ENCODE assay signal across 12 cellular contexts in the genomic region with DNA sequence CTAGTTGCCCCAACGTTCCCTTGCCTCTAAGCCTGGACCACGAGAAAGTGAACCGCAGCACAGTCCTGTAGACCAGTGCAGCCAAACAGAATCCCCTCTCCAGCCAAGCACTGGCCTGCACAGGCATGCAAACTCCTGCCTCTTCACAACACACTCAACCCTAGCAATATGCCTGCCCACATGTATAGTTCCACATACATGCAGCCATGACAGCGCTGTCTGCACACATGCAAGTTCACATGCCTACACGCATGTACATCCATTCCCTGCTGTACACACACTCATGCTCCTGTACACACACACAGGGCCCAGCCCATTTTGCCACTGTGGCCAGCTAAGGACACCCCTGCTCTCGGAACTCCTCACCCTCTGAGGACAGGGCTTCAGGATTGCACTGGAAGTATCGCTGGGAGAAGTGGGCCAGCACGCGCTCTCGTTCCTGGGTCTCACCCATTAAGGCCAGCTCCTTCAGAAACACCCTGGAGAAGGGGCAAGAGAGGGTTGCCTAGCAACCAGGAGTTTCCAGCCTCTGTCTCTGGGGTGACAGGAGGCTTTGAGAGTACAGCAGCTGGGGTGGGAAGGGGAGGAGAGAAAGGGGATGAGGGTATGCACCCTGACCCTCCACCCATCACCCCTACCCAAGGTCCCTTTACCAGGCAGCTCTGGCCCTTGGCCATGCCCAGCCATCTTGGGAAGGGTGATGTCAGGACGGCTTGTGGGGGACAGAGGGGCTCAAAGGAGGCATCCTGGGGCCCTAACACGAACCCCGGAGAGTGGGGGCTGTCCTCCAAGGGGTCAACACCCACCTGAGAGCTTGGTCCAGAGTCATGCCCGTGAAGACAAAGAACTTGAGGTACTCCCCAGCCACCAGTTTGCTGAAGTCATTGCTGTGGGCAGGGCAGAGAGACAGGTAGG. TPM values are rescaled to one million over a fixed set of nuclear protein-coding genes. Genes with fewer than 3 reads are reported as not detected.
DNase-seq lines count a peak whose midpoint lies in the region; ATAC-seq and TF ChIP-seq lines count a peak whose summit lies in the region.
"Had no signal": no experiment of that assay in that cellular context is flagged by ENCODE, and none has a peak within 500 bp of the region (broad histone marks: within the 10 kb centered on the region; RNA-seq: fewer than 3 reads in every experiment).

No MANE protein-coding gene starts in this region.

- H3K27me3 ChIP-seq in iPS-20b (ENCODE audit: insufficient read depth, low read length): peaks cover 72% of the 10 kb centered on the region
- peaks cover 6% of the 10 kb centered on the region for H3K27me3 ChIP-seq in vagina

- H3K4me1 Mint-ChIP-seq in activated CD4-positive, alpha-beta T cell treated with anti-CD3 and anti-CD28 coated beads, Interleukin-2, amount 10 ng/mL, durations not matched to agents 7 days and 5 days: peaks cover 31% of the 10 kb centered on the region
- H3K4me1 Mint-ChIP-seq in activated CD8-positive, alpha-beta T cell treated with anti-CD3 and anti-CD28 coated beads, Interleukin-2, amount 10 ng/mL, durations not matched to agents 7 days and 5 days (ENCODE audit: low read depth): peaks cover 32% of the 10 kb centered on the region
- H3K4me1 Mint-ChIP-seq in stimulated activated memory B cell treated with anti-CD40 and anti-IgM and Interleukin-4, amounts not matched to agents 10 μg/mL and 1 μg/mL and 100 μg/mL, for 72 hours: peaks cover 49% of the 10 kb centered on the region

- intact Hi-C loops in vagina (cut with DNase I): no loop called here

- H3K36me3 ChIP-seq in iPS-20b (ENCODE audit: insufficient read depth, low read depth, low read length) (no peaks in the 10 kb centered on the region), vagina (no peaks in the 10 kb centered on the region)
- H3K36me3 ChIP-seq: upper lobe of left lung had no signal

- H3K27me3 Mint-ChIP-seq in activated CD4-positive, alpha-beta T cell treated with anti-CD3 and anti-CD28 coated beads, Interleukin-2, amount 10 ng/mL, durations not matched to agents 7 days and 5 days: peaks cover 27% of the 10 kb centered on the region
- peaks cover 22% of the 10 kb centered on the region for H3K27me3 Mint-ChIP-seq in activated CD8-positive, alpha-beta T cell treated with anti-CD3 and anti-CD28 coated beads, Interleukin-2, amount 10 ng/mL, durations not matched to agents 7 days and 5 days (ENCODE audit: low read depth)
- H3K27me3 Mint-ChIP-seq in stimulated activated memory B cell treated with anti-CD40 and anti-IgM and Interleukin-4, amounts not matched to agents 10 μg/mL and 1 μg/mL and 100 μg/mL, for 72 hours: peaks cover 86% of the 10 kb centered on the region

- H3K9me3 ChIP-seq in iPS-20b (ENCODE audit: insufficient read depth, low read depth, low read length): no peaks in the 10 kb centered on the region
- no peaks in the 10 kb centered on the region for H3K9me3 ChIP-seq in vagina
- H3K9me3 ChIP-seq: upper lobe of left lung had no signal

- peak overlapping the region; percentile 59 for H3K4me3 Mint-ChIP-seq in activated CD4-positive, alpha-beta T cell treated with anti-CD3 and anti-CD28 coated beads, Interleukin-2, amount 10 ng/mL, durations not matched to agents 7 days and 5 days
- H3K4me3 Mint-ChIP-seq in activated CD8-positive, alpha-beta T cell treated with anti-CD3 and anti-CD28 coated beads, Interleukin-2, amount 10 ng/mL, durations not matched to agents 7 days and 5 days: peak overlapping the region; percentile 14
- peak overlapping the region; percentile 30 for H3K4me3 Mint-ChIP-seq in stimulated activated memory B cell treated with anti-CD40 and anti-IgM and Interleukin-4, amounts not matched to agents 10 μg/mL and 1 μg/mL and 100 μg/mL, for 72 hours

- H3K9me3 Mint-ChIP-seq in activated CD4-positive, alpha-beta T cell treated with anti-CD3 and anti-CD28 coated beads, Interleukin-2, amount 10 ng/mL, durations not matched to agents 7 days and 5 days: no peaks in the 10 kb centered on the region
- H3K9me3 Mint-ChIP-seq in activated CD8-positive, alpha-beta T cell treated with anti-CD3 and anti-CD28 coated beads, Interleukin-2, amount 10 ng/mL, durations not matched to agents 7 days and 5 days (ENCODE audit: insufficient read depth): no peaks in the 10 kb centered on the region
- H3K9me3 Mint-ChIP-seq in stimulated activated memory B cell treated with anti-CD40 and anti-IgM and Interleukin-4, amounts not matched to agents 10 μg/mL and 1 μg/mL and 100 μg/mL, for 72 hours: no peaks in the 10 kb centered on the region

- no peak overlapping the region for H3K9ac ChIP-seq in iPS-20b (ENCODE audit: low read depth, low read length)

- H3K36me3 Mint-ChIP-seq in activated CD4-positive, alpha-beta T cell treated with anti-CD3 and anti-CD28 coated beads, Interleukin-2, amount 10 ng/mL, durations not matched to agents 7 days and 5 days (ENCODE audit: low read depth): peaks cover 2% of the 10 kb centered on the region
- H3K36me3 Mint-ChIP-seq in activated CD8-positive, alpha-beta T cell treated with anti-CD3 and anti-CD28 coated beads, Interleukin-2, amount 10 ng/mL, durations not matched to agents 7 days and 5 days (ENCODE audit: low read depth): no peaks in the 10 kb centered on the region
- H3K36me3 Mint-ChIP-seq in stimulated activated memory B cell treated with anti-CD40 and anti-IgM and Interleukin-4, amounts not matched to agents 10 μg/mL and 1 μg/mL and 100 μg/mL, for 72 hours: no peaks in the 10 kb centered on the region

- CTCF ChIA-PET in activated CD4-positive, alpha-beta T cell treated with anti-CD3 and anti-CD28 coated beads, Interleukin-2, amount 10 ng/mL, durations not matched to agents 7 days and 5 days (lab: Charles Lee): interaction anchor here (0.8 to 5.6 kb wide), 9 partner anchors 8 to 232 kb away, joined by 3 to 65 read pairs (median 9); a partner anchor contains a TSS
- CTCF ChIA-PET in activated CD8-positive, alpha-beta T cell treated with anti-CD3 and anti-CD28 coated beads, Interleukin-2, amount 10 ng/mL, durations not matched to agents 7 days and 5 days (lab: Charles Lee): interaction anchor here (0.6 to 3.6 kb wide), 7 partner anchors 8 to 811 kb away, joined by 3 to 24 read pairs (median 4); a partner anchor contains a TSS

- TF ChIP-seq CTCF in vagina (IDR thresholded peaks at IDR 0.05): no peak

- H3K27ac ChIP-seq in iPS-20b (ENCODE audit: low read length): no peak overlapping the region
- H3K27ac ChIP-seq in vagina: no peak overlapping the region
- H3K27ac ChIP-seq: epithelial cell of prostate, upper lobe of left lung had no signal

- H3K27ac Mint-ChIP-seq in activated CD4-positive, alpha-beta T cell treated with anti-CD3 and anti-CD28 coated beads, Interleukin-2, amount 10 ng/mL, durations not matched to agents 7 days and 5 days: peak overlapping the region; percentile 44
- H3K27ac Mint-ChIP-seq in activated CD8-positive, alpha-beta T cell treated with anti-CD3 and anti-CD28 coated beads, Interleukin-2, amount 10 ng/mL, durations not matched to agents 7 days and 5 days: no peak overlapping the region
- H3K27ac Mint-ChIP-seq in stimulated activated memory B cell treated with anti-CD40 and anti-IgM and Interleukin-4, amounts not matched to agents 10 μg/mL and 1 μg/mL and 100 μg/mL, for 72 hours: no peak overlapping the region

- no peak for TF ChIP-seq POLR2A in vagina (IDR thresholded peaks at IDR 0.05)

- POLR2A ChIA-PET in activated CD4-positive, alpha-beta T cell treated with anti-CD3 and anti-CD28 coated beads, Interleukin-2, amount 10 ng/mL, durations not matched to agents 7 days and 5 days (lab: Charles Lee): no interaction called here
- POLR2A ChIA-PET in activated CD8-positive, alpha-beta T cell treated with anti-CD3 and anti-CD28 coated beads, Interleukin-2, amount 10 ng/mL, durations not matched to agents 7 days and 5 days (lab: Charles Lee): interaction anchor here (0.7 to 3.8 kb wide), 3 partner anchors 9 to 17 kb away, joined by 3 to 24 read pairs (median 3); a partner anchor contains a TSS

- DNase-seq in activated CD4-positive, alpha-beta T cell treated with anti-CD3 and anti-CD28 coated beads, Interleukin-2, amount 10 ng/mL, durations not matched to agents 7 days and 5 days: no peak
- DNase-seq in activated CD4-positive, alpha-beta T cell treated with anti-CD3 and anti-CD28 coated beads, Interleukin-2, amount 50 U/mL, for 48 hours: no peak
- DNase-seq in activated CD8-positive, alpha-beta T cell treated with anti-CD3 and anti-CD28 coated beads, Interleukin-2, amount 10 ng/mL, durations not matched to agents 7 days and 5 days: no peak
- no peak for DNase-seq in vagina (ENCODE audit: extremely low spot score in 2 of 2)
- DNase-seq in hippocampal formation (lab: John Stamatoyannopoulos, UW): no peak
- DNase-seq: midbrain, NCI-H187 treated with DMSO at 0.1 percent for 48 hours, upper lobe of left lung had no signal

- H3K4me3 ChIP-seq in iPS-20b (ENCODE audit: low read length): peak overlapping the region; percentile 63; the same call in 1 of the 2 replicates
- no peak overlapping the region for H3K4me3 ChIP-seq in vagina

- H3K4me1 ChIP-seq in iPS-20b (ENCODE audit: insufficient read depth, low read length) (peaks cover 6% of the 10 kb centered on the region), vagina (peaks cover 27% of the 10 kb centered on the region)

- ATAC-seq in activated CD8-positive, alpha-beta T cell treated with anti-CD3 and anti-CD28 coated beads, Interleukin-2, amount 10 ng/mL, durations not matched to agents 7 days and 5 days: no peak
- no peak for ATAC-seq in stimulated activated memory B cell treated with anti-CD40 and anti-IgM and Interleukin-4, amounts not matched to agents 10 μg/mL and 1 μg/mL and 100 μg/mL, for 72 hours
- ATAC-seq in GM19455 (IDR thresholded peaks at IDR 0.05; ENCODE audit: unreplicated experiment): no peak

RNA-seq across cellular contexts. Expression of a gene that starts 7.0 kb away (rescaled TPM):
- total RNA-seq in activated CD4-positive, alpha-beta T cell treated with anti-CD3 and anti-CD28 coated beads, Interleukin-2, amount 10 ng/mL, durations not matched to agents 7 days and 5 days: 1 to 10 TPM; 1.4 to 1.6 TPM
- 1 to 10 TPM in 1 of 2 experiments, under 1 TPM in 1; 0.92 to 1.6 TPM for total RNA-seq in activated CD8-positive, alpha-beta T cell treated with anti-CD3 and anti-CD28 coated beads, Interleukin-2, amount 10 ng/mL, durations not matched to agents 7 days and 5 days
- total RNA-seq in vagina: 6.4 TPM

RNA-seq across cellular contexts. Expression of a gene that starts 9.0 kb away (rescaled TPM):
- total RNA-seq in activated CD4-positive, alpha-beta T cell treated with anti-CD3 and anti-CD28 coated beads, Interleukin-2, amount 10 ng/mL, durations not matched to agents 7 days and 5 days: 10 to 100 TPM in 1 of 2 experiments, 1 to 10 TPM in 1; 8.7 to 11.2 TPM
- 10 to 100 TPM; 12.7 to 13.8 TPM for total RNA-seq in activated CD8-positive, alpha-beta T cell treated with anti-CD3 and anti-CD28 coated beads, Interleukin-2, amount 10 ng/mL, durations not matched to agents 7 days and 5 days
- total RNA-seq in vagina: 27.7 TPM

RNA-seq across cellular contexts. Expression of a gene that starts 16.1 kb away (rescaled TPM):
- 10 to 100 TPM; 74.8 to 81.8 TPM for total RNA-seq in activated CD4-positive, alpha-beta T cell treated with anti-CD3 and anti-CD28 coated beads, Interleukin-2, amount 10 ng/mL, durations not matched to agents 7 days and 5 days
- total RNA-seq in activated CD8-positive, alpha-beta T cell treated with anti-CD3 and anti-CD28 coated beads, Interleukin-2, amount 10 ng/mL, durations not matched to agents 7 days and 5 days: 10 to 100 TPM; 52.7 to 56.6 TPM
- total RNA-seq in vagina: 26.8 TPM

RNA-seq across cellular contexts. Expression of a gene that starts 20.8 kb away (rescaled TPM):
- total RNA-seq in activated CD4-positive, alpha-beta T cell treated with anti-CD3 and anti-CD28 coated beads, Interleukin-2, amount 10 ng/mL, durations not matched to agents 7 days and 5 days: 10 to 100 TPM; 63.6 to 68.9 TPM
- total RNA-seq in activated CD8-positive, alpha-beta T cell treated with anti-CD3 and anti-CD28 coated beads, Interleukin-2, amount 10 ng/mL, durations not matched to agents 7 days and 5 days: 10 to 100 TPM; 71.7 to 77.6 TPM
- 52.1 TPM for total RNA-seq in vagina

RNA-seq across cellular contexts. Expression of a gene that starts 39.7 kb away (rescaled TPM):
- total RNA-seq in activated CD4-positive, alpha-beta T cell treated with anti-CD3 and anti-CD28 coated beads, Interleukin-2, amount 10 ng/mL, durations not matched to agents 7 days and 5 days: under 1 TPM in 1 of 2 experiments, not detected in 1; 0.17 TPM
- total RNA-seq in activated CD8-positive, alpha-beta T cell treated with anti-CD3 and anti-CD28 coated beads, Interleukin-2, amount 10 ng/mL, durations not matched to agents 7 days and 5 days: under 1 TPM in 1 of 2 experiments, not detected in 1; 0.32 TPM
- total RNA-seq in vagina: not detected
